18 cellular contexts compared by ENCODE assay signal in genomic region chr18:74928194-74928968, GRCh38.
DNase-seq lines count a peak whose midpoint lies in the region; ATAC-seq and TF ChIP-seq lines count a peak whose summit lies in the region.
"Had no signal": no experiment of that assay in that cellular context is flagged by ENCODE, and none has a peak within 500 bp of the region (broad histone marks: within the 10 kb centered on the region; RNA-seq: fewer than 3 reads in every experiment).

No MANE protein-coding gene starts in this region.

- no peak for DNase-seq in activated naive CD4-positive, alpha-beta T cell treated with Interleukin-2 at 50 U/mL for 16 hours
- DNase-seq in testis = no peak
- no peak for DNase-seq in NCI-H82 treated with DMSO at 0.1 percent for 48 hours (lab: John Stamatoyannopoulos, UW; ENCODE audit: unreplicated experiment)
- DNase-seq in T-helper 17 cell = no peak
- DNase-seq: 8988T; Calu3; CD8-positive, alpha-beta T cell; DMS79 treated with DMSO at 0.1 percent for 48 hours; GOT3; H7; IMR-90 had no signal

- TF ChIP-seq POLR2A in testis (IDR thresholded peaks at IDR 0.05) = no peak

- ATAC-seq in T-helper 17 cell (no peak), GM21723 (IDR thresholded peaks at IDR 0.05; ENCODE audit: unreplicated experiment) (no peak)
- ATAC-seq: CD8-positive, alpha-beta T cell; GM12878; K562 had no signal

- no peaks in the 10 kb centered on the region for H3K4me1 Mint-ChIP-seq in activated naive CD4-positive, alpha-beta T cell treated with anti-CD3 and anti-CD28 coated beads, Interleukin-2, amount 50 U/mL, for 24 hours
- peaks cover 2% of the 10 kb centered on the region for H3K4me1 Mint-ChIP-seq in T-helper 17 cell

- no peak overlapping the region for H3K4me3 Mint-ChIP-seq in activated naive CD4-positive, alpha-beta T cell treated with anti-CD3 and anti-CD28 coated beads, Interleukin-2, amount 50 U/mL, for 24 hours
- no peak overlapping the region for H3K4me3 Mint-ChIP-seq in T-helper 17 cell
- H3K4me3 Mint-ChIP-seq: CD8-positive, alpha-beta T cell had no signal

- H3K4me1 ChIP-seq in HUES64 (ENCODE audit: insufficient read depth, low read length) (peaks cover 27% of the 10 kb centered on the region), iPS-20b (ENCODE audit: insufficient read depth, low read length) (peaks cover 10% of the 10 kb centered on the region; the same call in 1 of the 2 replicates), testis (peaks cover 12% of the 10 kb centered on the region)
- H3K4me1 ChIP-seq: BLaER1 had no signal

- H3K27ac Mint-ChIP-seq in activated naive CD4-positive, alpha-beta T cell treated with anti-CD3 and anti-CD28 coated beads, Interleukin-2, amount 50 U/mL, for 24 hours = peak overlapping the region; percentile 55
- H3K27ac Mint-ChIP-seq in T-helper 17 cell = no peak overlapping the region
- H3K27ac Mint-ChIP-seq: CD8-positive, alpha-beta T cell had no signal

- H3K9me3 Mint-ChIP-seq in activated naive CD4-positive, alpha-beta T cell treated with anti-CD3 and anti-CD28 coated beads, Interleukin-2, amount 50 U/mL, for 24 hours = no peaks in the 10 kb centered on the region
- H3K9me3 Mint-ChIP-seq: CD8-positive, alpha-beta T cell had no signal

- intact Hi-C loops in testis (cut with DNase I; ENCODE audit: low total_unique reads) = no loop called here

- H3K27ac ChIP-seq in HUES64 (ENCODE audit: low read depth, low read length) (peak overlapping the region; percentile 7; the same call in 1 of the 2 replicates), iPS-20b (ENCODE audit: low read length) (no peak overlapping the region), testis (peak overlapping the region; percentile 40 to 47)
- H3K27ac ChIP-seq: BLaER1 had no signal

- no peaks in the 10 kb centered on the region for H3K36me3 ChIP-seq in HUES64 (ENCODE audit: insufficient read depth, low read length)
- H3K36me3 ChIP-seq in iPS-20b (ENCODE audit: insufficient read depth, low read depth, low read length) = no peaks in the 10 kb centered on the region
- no peaks in the 10 kb centered on the region for H3K36me3 ChIP-seq in testis (ENCODE audit: low read depth, missing control alignments)

- no peak overlapping the region for H3K4me3 ChIP-seq in HUES64 (ENCODE audit: low read length)
- H3K4me3 ChIP-seq in iPS-20b (ENCODE audit: low read length) = peak overlapping the region; percentile 31; the same call in 1 of the 2 replicates
- no peak overlapping the region for H3K4me3 ChIP-seq in testis
- H3K4me3 ChIP-seq: BLaER1, GM12878, K562 had no signal

- peaks cover 15% of the 10 kb centered on the region for H3K36me3 Mint-ChIP-seq in activated naive CD4-positive, alpha-beta T cell treated with anti-CD3 and anti-CD28 coated beads, Interleukin-2, amount 50 U/mL, for 24 hours
- H3K36me3 Mint-ChIP-seq in T-helper 17 cell (ENCODE audit: low read depth) = peaks cover 6% of the 10 kb centered on the region

- H3K9me3 ChIP-seq in HUES64 (ENCODE audit: insufficient read depth, low read depth, low read length) (no peaks in the 10 kb centered on the region), iPS-20b (ENCODE audit: insufficient read depth, low read depth, low read length) (no peaks in the 10 kb centered on the region), testis (no peaks in the 10 kb centered on the region), T-helper 17 cell (ENCODE audit: control insufficient read depth, low read length, poor library complexity, severe bottlenecking) (no peaks in the 10 kb centered on the region)
- H3K9me3 ChIP-seq: BLaER1 had no signal

- 74% methylated on average over 4 of the region's 4 CpGs for WGBS in HUES64
- WGBS in testis, 2 donors = 76 to 86% methylated on average over 4 of the region's 4 CpGs

- no peak for TF ChIP-seq CTCF in testis (IDR thresholded peaks at IDR 0.05)

- H3K27me3 ChIP-seq in HUES64 (ENCODE audit: insufficient read depth, low read length) (no peaks in the 10 kb centered on the region), iPS-20b (ENCODE audit: insufficient read depth, low read length) (no peaks in the 10 kb centered on the region), testis (no peaks in the 10 kb centered on the region)
- H3K27me3 ChIP-seq: BLaER1 had no signal

- H3K9ac ChIP-seq in HUES64 (ENCODE audit: low read depth, low read length) (no peak overlapping the region), iPS-20b (ENCODE audit: low read depth, low read length) (no peak overlapping the region)
- H3K9ac ChIP-seq: BLaER1 had no signal

- H3K27me3 Mint-ChIP-seq in activated naive CD4-positive, alpha-beta T cell treated with anti-CD3 and anti-CD28 coated beads, Interleukin-2, amount 50 U/mL, for 24 hours = no peaks in the 10 kb centered on the region
- no peaks in the 10 kb centered on the region for H3K27me3 Mint-ChIP-seq in T-helper 17 cell
